Comparison of ENCODE assay signal across 11 cellular contexts in genomic region chr3:177263615-177264365, GRCh38.
DNase-seq lines count a peak whose midpoint lies in the region; ATAC-seq and TF ChIP-seq lines count a peak whose summit lies in the region.
"Had no signal": no experiment of that assay in that cellular context is flagged by ENCODE, and none has a peak within 500 bp of the region (broad histone marks: within the 10 kb centered on the region; RNA-seq: fewer than 3 reads in every experiment).

No MANE protein-coding gene starts in this region.

- H3K27me3 ChIP-seq in smooth muscle cell (ENCODE audit: low read depth), result no peaks in the 10 kb centered on the region
- H3K27me3 ChIP-seq: Peyer's patch had no signal

- H3K36me3 ChIP-seq in smooth muscle cell (ENCODE audit: low read depth), result no peaks in the 10 kb centered on the region
- H3K36me3 ChIP-seq: Peyer's patch had no signal

- peak; percentile 58 for ATAC-seq in HG03378 (IDR thresholded peaks at IDR 0.05; ENCODE audit: unreplicated experiment)
- ATAC-seq in GM21526 (IDR thresholded peaks at IDR 0.05; ENCODE audit: low FRiP score, unreplicated experiment), result no peak

- TF ChIP-seq CTCF in brain (conservative IDR thresholded peaks at IDR 0.05) (no peak), smooth muscle cell (IDR thresholded peaks at IDR 0.05; ENCODE audit: borderline replicate concordance, insufficient read depth, poor library complexity, severe bottlenecking) (no peak)

- no peak overlapping the region for H3K4me3 Mint-ChIP-seq in brain
- no peak overlapping the region for H3K4me3 Mint-ChIP-seq in activated T-helper 1 cell treated with anti-CD3 and anti-CD28 coated beads, Interleukin-12 subunit alpha, Interleukin-12 subunit beta, Interleukin-2, Interleukin-4 antibody, amounts not matched to agents 30 ng/mL and 10 ng/mL and 1 ng/mL, durations not matched to agents 14 hours and 24 hours and 36 hours

- peaks cover 0 to 6% (median 3%) of the 10 kb centered on the region in 5 experiments for H3K9me3 Mint-ChIP-seq in brain
- no peaks in the 10 kb centered on the region for H3K9me3 Mint-ChIP-seq in activated T-helper 1 cell treated with anti-CD3 and anti-CD28 coated beads, Interleukin-12 subunit alpha, Interleukin-12 subunit beta, Interleukin-2, Interleukin-4 antibody, amounts not matched to agents 30 ng/mL and 10 ng/mL and 1 ng/mL, durations not matched to agents 14 hours and 24 hours and 36 hours

- no peak overlapping the region for H3K4me2 ChIP-seq in smooth muscle cell

- no peaks in the 10 kb centered on the region for H3F3A ChIP-seq in smooth muscle cell (ENCODE audit: low read depth)

- H3K79me2 ChIP-seq in smooth muscle cell (ENCODE audit: low read depth), result no peaks in the 10 kb centered on the region

- intact Hi-C loops in activated T-helper 1 cell treated with anti-CD3 and anti-CD28 coated beads, Interleukin-12 subunit alpha, Interleukin-12 subunit beta, Interleukin-2, Interleukin-4 antibody, amounts not matched to agents 30 ng/mL and 10 ng/mL and 1 ng/mL, durations not matched to agents 14 hours and 24 hours and 36 hours (cut with micrococcal nuclease), result no loop called here

- WGBS in smooth muscle cell (ENCODE audit: low lambda C conversion rate), result 80% methylated on average over 8 of the region's 8 CpGs

- DNase-seq in SIG-M5 treated with dmso at 0.1 percent for 504 hours (lab: John Stamatoyannopoulos, UW; ENCODE audit: unreplicated experiment) (peak; percentile 46), SIG-M5 (lab: John Stamatoyannopoulos, UW) (no peak), smooth muscle cell (lab: John Stamatoyannopoulos, UW; ENCODE audit: unreplicated experiment) (no peak), DMS79 treated with DMSO at 0.1 percent for 48 hours (lab: John Stamatoyannopoulos, UW) (no peak)
- no peak for DNase-seq in activated T-helper 1 cell treated with anti-CD3 and anti-CD28 coated beads, Interleukin-12 subunit alpha, Interleukin-12 subunit beta, Interleukin-2, Interleukin-4 antibody, amounts not matched to agents 30 ng/mL and 10 ng/mL and 1 ng/mL, durations not matched to agents 14 hours and 24 hours and 36 hours (ENCODE audit: low spot score)
- DNase-seq: activated CD4-positive, alpha-beta T cell treated with anti-CD3 and anti-CD28 coated beads, Interleukin-2, amount 50 U/mL, for 4 hours; caudate nucleus; Peyer's patch had no signal

- H3K27ac ChIP-seq in smooth muscle cell (ENCODE audit: low read depth), result peak overlapping the region; percentile 12
- H3K27ac ChIP-seq: Peyer's patch had no signal

- H4K20me1 ChIP-seq in smooth muscle cell (ENCODE audit: low read depth), result no peaks in the 10 kb centered on the region

- H3K4me3 ChIP-seq in smooth muscle cell, result no peak overlapping the region
- H3K4me3 ChIP-seq: Peyer's patch had no signal

- no peaks in the 10 kb centered on the region for H3K27me3 Mint-ChIP-seq in brain
- H3K27me3 Mint-ChIP-seq in activated T-helper 1 cell treated with anti-CD3 and anti-CD28 coated beads, Interleukin-12 subunit alpha, Interleukin-12 subunit beta, Interleukin-2, Interleukin-4 antibody, amounts not matched to agents 30 ng/mL and 10 ng/mL and 1 ng/mL, durations not matched to agents 14 hours and 24 hours and 36 hours (ENCODE audit: insufficient read depth), result no peaks in the 10 kb centered on the region

- H3K9me3 ChIP-seq in smooth muscle cell (replicated peaks; ENCODE audit: low read depth), result no peaks in the 10 kb centered on the region
- H3K9me3 ChIP-seq: Peyer's patch had no signal

- H3K4me1 Mint-ChIP-seq in brain, result peaks cover 9% of the 10 kb centered on the region
- H3K4me1 Mint-ChIP-seq in activated T-helper 1 cell treated with anti-CD3 and anti-CD28 coated beads, Interleukin-12 subunit alpha, Interleukin-12 subunit beta, Interleukin-2, Interleukin-4 antibody, amounts not matched to agents 30 ng/mL and 10 ng/mL and 1 ng/mL, durations not matched to agents 14 hours and 24 hours and 36 hours (ENCODE audit: low read depth), result no peaks in the 10 kb centered on the region

- H3K27ac Mint-ChIP-seq in brain, result peak overlapping the region in 4 of 5 experiments; percentile 18 to 86 (median 60)
- H3K27ac Mint-ChIP-seq in activated T-helper 1 cell treated with anti-CD3 and anti-CD28 coated beads, Interleukin-12 subunit alpha, Interleukin-12 subunit beta, Interleukin-2, Interleukin-4 antibody, amounts not matched to agents 30 ng/mL and 10 ng/mL and 1 ng/mL, durations not matched to agents 14 hours and 24 hours and 36 hours, result no peak overlapping the region

- H3K36me3 Mint-ChIP-seq in brain, result no peaks in the 10 kb centered on the region
- H3K36me3 Mint-ChIP-seq in activated T-helper 1 cell treated with anti-CD3 and anti-CD28 coated beads, Interleukin-12 subunit alpha, Interleukin-12 subunit beta, Interleukin-2, Interleukin-4 antibody, amounts not matched to agents 30 ng/mL and 10 ng/mL and 1 ng/mL, durations not matched to agents 14 hours and 24 hours and 36 hours (ENCODE audit: low read depth), result no peaks in the 10 kb centered on the region

- no peak overlapping the region for H3K9ac ChIP-seq in smooth muscle cell (ENCODE audit: low read depth)

- peak overlapping the region; percentile 36 for H2AFZ ChIP-seq in smooth muscle cell (ENCODE audit: low read depth)

- H3K4me1 ChIP-seq in smooth muscle cell (ENCODE audit: low read depth), result no peaks in the 10 kb centered on the region
- H3K4me1 ChIP-seq: Peyer's patch had no signal
